In the genomic region with DNA sequence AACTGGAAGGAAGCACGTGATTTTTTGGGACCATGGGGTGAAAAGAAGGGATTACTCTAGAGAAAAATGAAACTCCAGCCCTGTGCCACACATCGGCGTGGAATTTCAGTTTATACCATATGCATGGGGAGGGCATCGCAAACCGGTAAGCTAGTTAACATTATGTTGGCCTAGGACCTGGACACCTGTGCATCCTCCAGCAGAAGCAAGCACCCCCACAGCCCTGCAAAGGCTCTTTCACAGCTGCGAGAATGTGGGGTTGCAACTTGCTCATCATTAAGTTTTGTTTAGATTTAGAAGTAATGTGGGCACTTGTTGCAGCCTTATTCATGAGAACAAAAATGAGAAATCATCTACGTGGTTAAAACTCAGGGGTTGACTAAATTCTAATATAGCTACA, we compare ENCODE assay signal across 18 cellular contexts.
DNase-seq lines count a peak whose midpoint lies in the region; ATAC-seq, FAIRE-seq and TF ChIP-seq lines count a peak whose summit lies in the region.
"Had no signal": no experiment of that assay in that cellular context is flagged by ENCODE, and none has a peak within 500 bp of the region (broad histone marks: within the 10 kb centered on the region; RNA-seq: fewer than 3 reads in every experiment).

No MANE protein-coding gene starts in this region.

- no peak overlapping the region for H3K9ac ChIP-seq in MM.1S (ENCODE audit: low read length)

- no peaks in the 10 kb centered on the region for H3F3A ChIP-seq in MM.1S (ENCODE audit: insufficient read depth, low read length)

- H3K4me3 ChIP-seq in MM.1S (ENCODE audit: low read length): no peak overlapping the region
- H3K4me3 ChIP-seq in OCI-LY7 (ENCODE audit: low read depth, low read length, poor library complexity, severe bottlenecking): no peak overlapping the region
- H3K4me3 ChIP-seq: HAP-1 had no signal

- DNase-seq in MM.1S (peak; percentile 59), OCI-LY7 (ENCODE audit: low spot score) (no peak), urothelium cell line (ENCODE audit: low spot score) (no peak), GM10266 (ENCODE audit: extremely low spot score) (no peak), SKM-1 (lab: John Stamatoyannopoulos, UW; ENCODE audit: unreplicated experiment) (no peak)
- DNase-seq: C1 segment of cervical spinal cord; Calu3; CD4-positive, alpha-beta memory T cell; COR-L47; DMS53; DMS79 treated with DMSO at 0.1 percent for 48 hours; GF-D8; GOT3; HFFc6 had no signal

- no peaks in the 10 kb centered on the region for H3K27me3 ChIP-seq in MM.1S (replicated peaks; ENCODE audit: insufficient read depth, low read length)

- POLR2A ChIA-PET in OCI-LY7 (lab: Charles Lee): interaction anchor here (0.7 to 3.5 kb wide), 8 partner anchors 10 to 191 kb away, joined by 3 to 16 read pairs (median 4); no protein-coding TSS in a partner anchor

- H2AFZ ChIP-seq in MM.1S (ENCODE audit: low read length) (no peak overlapping the region), OCI-LY7 (ENCODE audit: low read length) (0 out of 2 replicates have a peak overlapping the region, but pooled peaks have one; percentile 19)

- peak; percentile 53 for FAIRE-seq in urothelium cell line (lab: Jason Lieb, UNC)
- FAIRE-seq: GM18507, H54 had no signal

- H3K4me2 ChIP-seq in MM.1S (ENCODE audit: low read depth, low read length) (peak overlapping the region; percentile 12; the same call in 1 of the 2 replicates), OCI-LY7 (ENCODE audit: low read length) (no peak overlapping the region)

- no TSS peak for BruUV-seq in OCI-LY7 (replicated peaks; lab: Mats Ljungman, UMichigan)

- H3K27ac ChIP-seq in MM.1S (ENCODE audit: low read length): no peak overlapping the region
- no peak overlapping the region for H3K27ac ChIP-seq in OCI-LY7 (ENCODE audit: low read depth, low read length, poor library complexity, severe bottlenecking)

- H4K20me1 ChIP-seq in MM.1S (ENCODE audit: insufficient read depth, low read length) (no peaks in the 10 kb centered on the region), OCI-LY7 (ENCODE audit: insufficient read depth, low read length) (no peaks in the 10 kb centered on the region)

- intact Hi-C loops in OCI-LY7 (cut with micrococcal nuclease; ENCODE audit: unreplicated experiment): loop anchor here (5.0 to 10.0 kb wide), 2 partner anchors 462 to 665 kb away; no protein-coding TSS in a partner anchor

- H3K4me1 ChIP-seq in MM.1S (ENCODE audit: low read length) (no peaks in the 10 kb centered on the region), OCI-LY7 (ENCODE audit: insufficient read depth, low read length, poor library complexity, severe bottlenecking) (peaks cover 25% of the 10 kb centered on the region)
- H3K4me1 ChIP-seq: HAP-1 had no signal

- H3K79me2 ChIP-seq in MM.1S (ENCODE audit: low read length) (no peaks in the 10 kb centered on the region), OCI-LY7 (ENCODE audit: insufficient read depth, low read depth, low read length) (no peaks in the 10 kb centered on the region)

- H3K9me2 ChIP-seq in MM.1S (replicated peaks; ENCODE audit: insufficient read depth, low read length): no peaks in the 10 kb centered on the region
- no peaks in the 10 kb centered on the region for H3K9me2 ChIP-seq in OCI-LY7 (ENCODE audit: insufficient read depth, low read length)

- TF ChIP-seq CTCF in MM.1S (IDR thresholded peaks at IDR 0.05; ENCODE audit: low read length) (no peak), OCI-LY7 (conservative IDR thresholded peaks at IDR 0.05; ENCODE audit: low read length) (no peak), GM10266 (IDR thresholded peaks at IDR 0.05; ENCODE audit: control insufficient read depth, insufficient read depth, low read depth, missing control alignments) (no peak)

- no peak for ATAC-seq in GM18861 (IDR thresholded peaks at IDR 0.05; ENCODE audit: unreplicated experiment)

- H3K9me3 ChIP-seq in MM.1S (replicated peaks; ENCODE audit: insufficient read depth, low read length) (no peaks in the 10 kb centered on the region), OCI-LY7 (ENCODE audit: low read length) (no peaks in the 10 kb centered on the region)
- H3K9me3 ChIP-seq: HAP-1 had no signal

- CTCF ChIA-PET in OCI-LY7 (lab: Charles Lee; ENCODE audit: unreplicated experiment): interaction anchor here (0.8 to 2.9 kb wide), 4 partner anchors 10 to 304 kb away, joined by 3 to 26 read pairs (median 6); no protein-coding TSS in a partner anchor

- H3K36me3 ChIP-seq in MM.1S (replicated peaks; ENCODE audit: insufficient read depth, low read length): no peaks in the 10 kb centered on the region
- no peaks in the 10 kb centered on the region for H3K36me3 ChIP-seq in OCI-LY7 (ENCODE audit: insufficient read depth, low read length)
- H3K36me3 ChIP-seq: HAP-1 had no signal
